20 cellular contexts compared by ENCODE assay signal in genomic region chr15:63974036-63974435, GRCh38.
DNase-seq lines count a peak whose midpoint lies in the region; ATAC-seq and TF ChIP-seq lines count a peak whose summit lies in the region.
"Had no signal": no experiment of that assay in that cellular context is flagged by ENCODE, and none has a peak within 500 bp of the region (broad histone marks: within the 10 kb centered on the region; RNA-seq: fewer than 3 reads in every experiment).

No MANE protein-coding gene starts in this region.

- H3K27ac ChIP-seq in GM23338 (ENCODE audit: low read depth) (peak overlapping the region; percentile 43; the same call in 1 of the 2 replicates), HUES64 (ENCODE audit: low read depth, low read length) (peak overlapping the region; percentile 67; the same call in 1 of the 2 replicates), skin epidermis (peak overlapping the region in 11 of 21 experiments; percentile 13 to 71 (median 42))
- H3K27ac ChIP-seq: HL-60, PC-9, SJSA1 had no signal

- H3K27me3 ChIP-seq in GM23338 (ENCODE audit: insufficient read depth) = no peaks in the 10 kb centered on the region
- no peaks in the 10 kb centered on the region; the same call in none of the 2 replicates for H3K27me3 ChIP-seq in HUES64 (ENCODE audit: insufficient read depth, low read length)
- H3K27me3 ChIP-seq in H7 (ENCODE audit: control insufficient read depth, insufficient read depth, low read length) = no peaks in the 10 kb centered on the region
- H3K27me3 ChIP-seq: SJSA1 had no signal

- no peaks in the 10 kb centered on the region for H3F3A ChIP-seq in GM23338 (replicated peaks; ENCODE audit: low read depth)

- no peaks in the 10 kb centered on the region for H3K9me3 ChIP-seq in HUES64 (ENCODE audit: insufficient read depth, low read depth, low read length)
- H3K9me3 ChIP-seq: HAP-1, SJSA1 had no signal

- peaks cover 11% of the 10 kb centered on the region for H3K27me3 Mint-ChIP-seq in GM23338 (ENCODE audit: insufficient read depth, low read depth, poor library complexity)
- H3K27me3 Mint-ChIP-seq: B cell had no signal

- H3K79me2 ChIP-seq in GM23338 (replicated peaks; ENCODE audit: insufficient read depth) = no peaks in the 10 kb centered on the region

- no peak for DNase-seq in GM23338 (ENCODE audit: low spot score)
- DNase-seq in fibroblast of gingiva (ENCODE audit: low read depth) = peak; percentile 56
- DNase-seq in H7 = no peak
- no peak for DNase-seq in DMS153 (lab: John Stamatoyannopoulos, UW)
- DNase-seq in T-helper 2 cell = no peak
- DNase-seq: ACHN; CD4-positive, CD25-positive, alpha-beta regulatory T cell; KBM-7; NCI-H1048; NCI-H1436 treated with DMSO at 0.1 percent for 48 hours; NCI-H2029 treated with DMSO at 0.1 percent for 48 hours; NCI-H510A treated with DMSO at 0.1 percent for 48 hours; NCI-H82; PC-9 had no signal

- H3K9me2 ChIP-seq in GM23338 (ENCODE audit: insufficient read depth) = peaks cover 12% of the 10 kb centered on the region

- no peak overlapping the region for H3K9ac ChIP-seq in HUES64 (ENCODE audit: low read depth, low read length)

- no peaks in the 10 kb centered on the region for H3K36me3 ChIP-seq in GM23338 (ENCODE audit: insufficient read depth)
- H3K36me3 ChIP-seq in HUES64 (ENCODE audit: insufficient read depth, low read length) = no peaks in the 10 kb centered on the region
- H3K36me3 ChIP-seq in H7 (replicated peaks; ENCODE audit: control insufficient read depth, insufficient read depth, low read length) = no peaks in the 10 kb centered on the region
- H3K36me3 ChIP-seq: HAP-1, SJSA1 had no signal

- peaks cover 5% of the 10 kb centered on the region; the same call in 1 of the 3 replicates for H3K36me3 Mint-ChIP-seq in GM23338 (ENCODE audit: low read depth)
- H3K36me3 Mint-ChIP-seq: CD4-positive, CD25-positive, alpha-beta regulatory T cell had no signal

- no peak for TF ChIP-seq CTCF in GM23338 (conservative IDR thresholded peaks at IDR 0.05; ENCODE audit: low read depth in 2 of 2)

- peak overlapping the region; percentile 39 for H3K4me2 ChIP-seq in GM23338
- H3K4me2 ChIP-seq: PC-9 had no signal

- ATAC-seq in GM23338 = no peak

- H3K4me1 ChIP-seq in GM23338 (ENCODE audit: insufficient read depth) = peaks cover 32% of the 10 kb centered on the region
- peaks cover 52% of the 10 kb centered on the region for H3K4me1 ChIP-seq in HUES64 (ENCODE audit: insufficient read depth, low read length)
- H3K4me1 ChIP-seq: SJSA1 had no signal

- H2AFZ ChIP-seq in GM23338 = no peak overlapping the region
- H2AFZ ChIP-seq: PC-9 had no signal

- no peaks in the 10 kb centered on the region; the same call in 2 of the 3 replicates for H3K9me3 Mint-ChIP-seq in GM23338

- H4K20me1 ChIP-seq in GM23338 (replicated peaks; ENCODE audit: insufficient read depth) = no peaks in the 10 kb centered on the region

- H3K4me3 ChIP-seq in GM23338 = peak overlapping the region; percentile 3; the same call in 1 of the 2 replicates
- H3K4me3 ChIP-seq in HUES64 (ENCODE audit: low read length) = no peak overlapping the region; the same call in 1 of the 2 replicates
- H3K4me3 ChIP-seq in skin epidermis = no peak overlapping the region
- H3K4me3 ChIP-seq in H7 (ENCODE audit: insufficient read depth, low read depth, low read length) = no peak overlapping the region
- H3K4me3 ChIP-seq: HAP-1, PC-9, SJSA1 had no signal

- H3K4me3 Mint-ChIP-seq in GM23338 = no peak overlapping the region; the same call in 2 of the 3 replicates
- H3K4me3 Mint-ChIP-seq: B cell; CD4-positive, CD25-positive, alpha-beta regulatory T cell had no signal

- no peak overlapping the region; the same call in 1 of the 2 replicates for H3K27ac Mint-ChIP-seq in GM23338
- H3K27ac Mint-ChIP-seq: B cell had no signal

- H3K4me1 Mint-ChIP-seq in GM23338 = peaks cover 48% of the 10 kb centered on the region

TF ChIP-seq in GM23338, 12 proteins besides CTCF, POLR2A, EP300 and RAD21:
- no peak for TF ChIP-seq ZNF331 (CRISPR knock-in tag; IDR thresholded peaks at IDR 0.05; ENCODE audit: low read depth)
- no peak for TF ChIP-seq CREB1 (CRISPR knock-in tag; IDR thresholded peaks at IDR 0.05; ENCODE audit: low read depth)
- no peak for TF ChIP-seq STAT1 (IDR thresholded peaks at IDR 0.05; ENCODE audit: unreplicated experiment)
- no peak for TF ChIP-seq ZNF462 (CRISPR knock-in tag; IDR thresholded peaks at IDR 0.05)
- TF ChIP-seq EZH2phosphoT487 (IDR thresholded peaks at IDR 0.05; ENCODE audit: unreplicated experiment) = no peak
- TF ChIP-seq NANOG (IDR thresholded peaks at IDR 0.05; ENCODE audit: borderline replicate concordance) = no peak
- TF ChIP-seq ETS1 (IDR thresholded peaks at IDR 0.05) = no peak
- TF ChIP-seq JUNB (IDR thresholded peaks at IDR 0.05; ENCODE audit: unreplicated experiment) = no peak
